Comparison of ENCODE assay signal across 20 cellular contexts in genomic region chrX:16853537-16853936, GRCh38. TPM values are rescaled to one million over a fixed set of nuclear protein-coding genes. Genes with fewer than 3 reads are reported as not detected.
DNase-seq lines count a peak whose midpoint lies in the region; ATAC-seq and TF ChIP-seq lines count a peak whose summit lies in the region.
"Had no signal": no experiment of that assay in that cellular context is flagged by ENCODE, and none has a peak within 500 bp of the region (broad histone marks: within the 10 kb centered on the region; RNA-seq: fewer than 3 reads in every experiment).

No MANE protein-coding gene starts in this region.

- H3K36me3 Mint-ChIP-seq in natural killer cell treated with Interleukin-12 subunit alpha and Interleukin-12 subunit beta and Interleukin-15 and Interleukin-18, amount 100 ng/mL, for 72 hours, result peaks cover 7% of the 10 kb centered on the region
- peaks cover 51% of the 10 kb centered on the region for H3K36me3 Mint-ChIP-seq in natural killer cell
- peaks cover 61% of the 10 kb centered on the region for H3K36me3 Mint-ChIP-seq in activated naive CD8-positive, alpha-beta T cell treated with anti-CD3 and anti-CD28 coated beads, Interleukin-2, amount 50 U/mL, for 24 hours (ENCODE audit: low read depth)
- H3K36me3 Mint-ChIP-seq in stimulated activated effector memory CD8-positive, alpha-beta T cell treated with anti-CD3 and anti-CD28 coated beads, Interleukin-12 subunit alpha, Interleukin-12 subunit beta, amount 100 ng/mL, for 72 hours, result peaks cover 99% of the 10 kb centered on the region

- H3K4me3 ChIP-seq in MM.1S (ENCODE audit: low read length), result no peak overlapping the region
- H3K4me3 ChIP-seq: GM23338, K562 had no signal

- no peak for ATAC-seq in natural killer cell treated with Interleukin-12 subunit alpha and Interleukin-12 subunit beta and Interleukin-15 and Interleukin-18, amount 100 ng/mL, for 72 hours
- ATAC-seq in natural killer cell, result no peak
- ATAC-seq in activated naive CD8-positive, alpha-beta T cell treated with anti-CD3 and anti-CD28 coated beads, Interleukin-2, amount 50 U/mL, for 24 hours, result no peak
- ATAC-seq in stimulated activated effector memory CD8-positive, alpha-beta T cell treated with anti-CD3 and anti-CD28 coated beads, Interleukin-12 subunit alpha, Interleukin-12 subunit beta, amount 100 ng/mL, for 72 hours, result no peak
- ATAC-seq in GM19463 (IDR thresholded peaks at IDR 0.05; ENCODE audit: unreplicated experiment), result no peak
- ATAC-seq: GM23338, K562, PC-3 had no signal

- no peaks in the 10 kb centered on the region for H3K27me3 Mint-ChIP-seq in natural killer cell treated with Interleukin-12 subunit alpha and Interleukin-12 subunit beta and Interleukin-15 and Interleukin-18, amount 100 ng/mL, for 72 hours
- H3K27me3 Mint-ChIP-seq in natural killer cell (ENCODE audit: low read depth in 2 of 2), result no peaks in the 10 kb centered on the region
- no peaks in the 10 kb centered on the region for H3K27me3 Mint-ChIP-seq in activated naive CD8-positive, alpha-beta T cell treated with anti-CD3 and anti-CD28 coated beads, Interleukin-2, amount 50 U/mL, for 24 hours

- H3K9ac ChIP-seq in MM.1S (ENCODE audit: low read length), result no peak overlapping the region

- peaks cover 17 to 21% of the 10 kb centered on the region in 2 donors for H3K4me1 Mint-ChIP-seq in natural killer cell treated with Interleukin-12 subunit alpha and Interleukin-12 subunit beta and Interleukin-15 and Interleukin-18, amount 100 ng/mL, for 72 hours (ENCODE audit: low read depth in 2 of 2)
- H3K4me1 Mint-ChIP-seq in natural killer cell, result peaks cover 1 to 5% of the 10 kb centered on the region in 2 donors
- H3K4me1 Mint-ChIP-seq in activated naive CD8-positive, alpha-beta T cell treated with anti-CD3 and anti-CD28 coated beads, Interleukin-2, amount 50 U/mL, for 24 hours, result peaks cover 57% of the 10 kb centered on the region
- peaks cover 24% of the 10 kb centered on the region for H3K4me1 Mint-ChIP-seq in stimulated activated effector memory CD8-positive, alpha-beta T cell treated with anti-CD3 and anti-CD28 coated beads, Interleukin-12 subunit alpha, Interleukin-12 subunit beta, amount 100 ng/mL, for 72 hours

- no peaks in the 10 kb centered on the region for H3K9me3 Mint-ChIP-seq in natural killer cell treated with Interleukin-12 subunit alpha and Interleukin-12 subunit beta and Interleukin-15 and Interleukin-18, amount 100 ng/mL, for 72 hours
- no peaks in the 10 kb centered on the region for H3K9me3 Mint-ChIP-seq in natural killer cell
- no peaks in the 10 kb centered on the region for H3K9me3 Mint-ChIP-seq in activated naive CD8-positive, alpha-beta T cell treated with anti-CD3 and anti-CD28 coated beads, Interleukin-2, amount 50 U/mL, for 24 hours
- no peaks in the 10 kb centered on the region for H3K9me3 Mint-ChIP-seq in stimulated activated effector memory CD8-positive, alpha-beta T cell treated with anti-CD3 and anti-CD28 coated beads, Interleukin-12 subunit alpha, Interleukin-12 subunit beta, amount 100 ng/mL, for 72 hours
- H3K9me3 Mint-ChIP-seq: GM23338 had no signal

- H3K9me2 ChIP-seq in MM.1S (replicated peaks; ENCODE audit: insufficient read depth, low read length), result no peaks in the 10 kb centered on the region

- peaks cover 71% of the 10 kb centered on the region for H3K79me2 ChIP-seq in MM.1S (ENCODE audit: low read length)

- H3K4me2 ChIP-seq in MM.1S (ENCODE audit: low read depth, low read length), result no peak overlapping the region
- H3K4me2 ChIP-seq: GM23338 had no signal

- H2AFZ ChIP-seq in MM.1S (ENCODE audit: low read length), result no peak overlapping the region
- H2AFZ ChIP-seq: GM23338 had no signal

- no peaks in the 10 kb centered on the region for H3K27me3 ChIP-seq in MM.1S (replicated peaks; ENCODE audit: insufficient read depth, low read length)

- intact Hi-C loops in natural killer cell (cut with micrococcal nuclease), result no loop called here

- H3K36me3 ChIP-seq in MM.1S (replicated peaks; ENCODE audit: insufficient read depth, low read length), result peaks cover under 1% of the 10 kb centered on the region; the same call in 1 of the 2 replicates

- H3K4me3 Mint-ChIP-seq in natural killer cell treated with Interleukin-12 subunit alpha and Interleukin-12 subunit beta and Interleukin-15 and Interleukin-18, amount 100 ng/mL, for 72 hours, result peak overlapping the region; percentile 49
- no peak overlapping the region for H3K4me3 Mint-ChIP-seq in natural killer cell
- H3K4me3 Mint-ChIP-seq in activated naive CD8-positive, alpha-beta T cell treated with anti-CD3 and anti-CD28 coated beads, Interleukin-2, amount 50 U/mL, for 24 hours, result no peak overlapping the region
- H3K4me3 Mint-ChIP-seq in stimulated activated effector memory CD8-positive, alpha-beta T cell treated with anti-CD3 and anti-CD28 coated beads, Interleukin-12 subunit alpha, Interleukin-12 subunit beta, amount 100 ng/mL, for 72 hours, result no peak overlapping the region
- H3K4me3 Mint-ChIP-seq: GM23338 had no signal

- no peaks in the 10 kb centered on the region for H3F3A ChIP-seq in MM.1S (ENCODE audit: insufficient read depth, low read length)

- peak overlapping the region; percentile 60 to 93 for H3K27ac Mint-ChIP-seq in natural killer cell treated with Interleukin-12 subunit alpha and Interleukin-12 subunit beta and Interleukin-15 and Interleukin-18, amount 100 ng/mL, for 72 hours
- peak overlapping the region in 1 of 2 donors; percentile 27 for H3K27ac Mint-ChIP-seq in natural killer cell
- peak overlapping the region; percentile 27 for H3K27ac Mint-ChIP-seq in activated naive CD8-positive, alpha-beta T cell treated with anti-CD3 and anti-CD28 coated beads, Interleukin-2, amount 50 U/mL, for 24 hours
- H3K27ac Mint-ChIP-seq in stimulated activated effector memory CD8-positive, alpha-beta T cell treated with anti-CD3 and anti-CD28 coated beads, Interleukin-12 subunit alpha, Interleukin-12 subunit beta, amount 100 ng/mL, for 72 hours, result peak overlapping the region; percentile 76
- H3K27ac Mint-ChIP-seq: GM23338 had no signal

- DNase-seq in DMS53 (lab: John Stamatoyannopoulos, UW) (peak; percentile 2), DMS53 treated with DMSO at 0.1 percent for 48 hours (lab: John Stamatoyannopoulos, UW; ENCODE audit: unreplicated experiment) (no peak), natural killer cell (no peak), MM.1S (no peak)
- DNase-seq in natural killer cell treated with Interleukin-12 subunit alpha and Interleukin-12 subunit beta and Interleukin-15 and Interleukin-18, amount 100 ng/mL, for 72 hours (ENCODE audit: low spot score), result no peak
- no peak for DNase-seq in activated naive CD8-positive, alpha-beta T cell treated with anti-CD3 and anti-CD28 coated beads, Interleukin-2, amount 50 U/mL, for 24 hours
- DNase-seq in stimulated activated effector memory CD8-positive, alpha-beta T cell treated with anti-CD3 and anti-CD28 coated beads, Interleukin-12 subunit alpha, Interleukin-12 subunit beta, amount 100 ng/mL, for 72 hours (ENCODE audit: low spot score in 2 of 2), result no peak
- DNase-seq: GF-D8, HCEC 1CT, NCI-H1417 treated with DMSO at 0.1 percent for 48 hours, NCI-H187 treated with DMSO at 0.1 percent for 48 hours, NCI-H226, NCI-H524 treated with DMSO at 0.1 percent for 48 hours, PC-3, RPMI8226, SHP77 treated with DMSO at 0.1 percent for 48 hours had no signal

- H3K4me1 ChIP-seq in MM.1S (ENCODE audit: low read length), result no peaks in the 10 kb centered on the region

- TF ChIP-seq CTCF in natural killer cell (IDR thresholded peaks at IDR 0.05), result no peak
- TF ChIP-seq CTCF in MM.1S (IDR thresholded peaks at IDR 0.05; ENCODE audit: low read length), result no peak

- no peaks in the 10 kb centered on the region for H4K20me1 ChIP-seq in MM.1S (ENCODE audit: insufficient read depth, low read length)

- H3K27ac ChIP-seq in MM.1S (ENCODE audit: low read length), result no peak overlapping the region
- H3K27ac ChIP-seq: 22Rv1 had no signal

- H3K9me3 ChIP-seq in MM.1S (replicated peaks; ENCODE audit: insufficient read depth, low read length), result no peaks in the 10 kb centered on the region

RNA-seq across cellular contexts. Expression of gene RBBP7, which starts 16.6 kb away (rescaled TPM):
- total RNA-seq in natural killer cell treated with Interleukin-12 subunit alpha and Interleukin-12 subunit beta and Interleukin-15 and Interleukin-18, amount 100 ng/mL, for 72 hours, result 100 to 1,000 TPM; 131 to 157 TPM
- 100 to 1,000 TPM; 124 to 170 (median 139) TPM for total RNA-seq in natural killer cell
